Comparison of ENCODE assay signal across 22 cellular contexts in genomic region chr10:129021597-129022304, GRCh38.
DNase-seq lines count a peak whose midpoint lies in the region; ATAC-seq and TF ChIP-seq lines count a peak whose summit lies in the region.
"Had no signal": no experiment of that assay in that cellular context is flagged by ENCODE, and none has a peak within 500 bp of the region (broad histone marks: within the 10 kb centered on the region; RNA-seq: fewer than 3 reads in every experiment).

No MANE protein-coding gene starts in this region.

- H2AK5ac ChIP-seq in H9 (ENCODE audit: insufficient read length, low read length), result no peak overlapping the region

- H4K8ac ChIP-seq in H9 (replicated peaks; ENCODE audit: insufficient read length, low read depth, low read length), result no peak overlapping the region

- no peak overlapping the region for H3K27ac ChIP-seq in H9 (ENCODE audit: insufficient read length, low read depth, low read length)
- H3K27ac ChIP-seq in gastrocnemius medialis, result peak overlapping the region; percentile 21 to 45 (median 33)
- H3K27ac ChIP-seq: KMS-11, pancreas, SK-N-MC had no signal

- no peaks in the 10 kb centered on the region for H3K36me3 ChIP-seq in gastrocnemius medialis
- H3K36me3 ChIP-seq: pancreas had no signal

- no peak overlapping the region for H3K23ac ChIP-seq in H9 (ENCODE audit: insufficient read length, low read depth, low read length)

- H4K5ac ChIP-seq in H9 (ENCODE audit: insufficient read length, low read depth, low read length), result no peak overlapping the region

- H4K91ac ChIP-seq in H9 (ENCODE audit: insufficient read length, low read depth, low read length), result no peak overlapping the region

- H4K20me1 ChIP-seq in H9 (ENCODE audit: control insufficient read depth, insufficient read depth, insufficient read length), result no peaks in the 10 kb centered on the region

- CTCF ChIA-PET in activated CD4-positive, alpha-beta T cell treated with anti-CD3 and anti-CD28 coated beads for 36 hours (lab: Charles Lee), result no interaction called here

- no peak overlapping the region for H2BK12ac ChIP-seq in H9 (ENCODE audit: insufficient read length, low read depth, low read length)

- no peak overlapping the region for H2BK120ac ChIP-seq in H9 (ENCODE audit: low read depth, low read length, poor library complexity, severe bottlenecking)

- H3K4me2 ChIP-seq in H9 (ENCODE audit: insufficient read depth, insufficient read length, low read length), result peak overlapping the region; percentile 22
- H3K4me2 ChIP-seq: KMS-11 had no signal

- H3K9me3 ChIP-seq in H9 (ENCODE audit: control insufficient read depth, low read depth, low read length) (no peaks in the 10 kb centered on the region), gastrocnemius medialis (no peaks in the 10 kb centered on the region)
- H3K9me3 ChIP-seq: mucosa of descending colon, pancreas had no signal

- intact Hi-C loops in gastrocnemius medialis (cut with DNase I; ENCODE audit: low total_unique reads), result loop anchor here (10.0 kb wide), 2 partner anchors 87 to 167 kb away; no protein-coding TSS in a partner anchor
- intact Hi-C loops in activated CD4-positive, alpha-beta T cell treated with anti-CD3 and anti-CD28 coated beads for 36 hours (cut with DNase I, micrococcal nuclease), result no loop called here

- in situ Hi-C loops in gastrocnemius medialis (cut with MboI; ENCODE audit: low sequenced_read_pairs in 4 of 4), result no loop called here

- no peak overlapping the region for H3K18ac ChIP-seq in H9 (ENCODE audit: insufficient read length, low read depth, low read length)

- no peaks in the 10 kb centered on the region for H3K79me1 ChIP-seq in H9 (ENCODE audit: insufficient read depth, low read depth, low read length, poor library complexity, severe bottlenecking)

- peak overlapping the region in 2 of 3 experiments; percentile 53 to 72; a peak in 3 of 7 replicates for H3K27ac Mint-ChIP-seq in H9
- no peak overlapping the region for H3K27ac Mint-ChIP-seq in activated T-cell treated with anti-CD3 and anti-CD28 coated beads, Interleukin-2, amount 50 U/mL, for 72 hours
- H3K27ac Mint-ChIP-seq in activated CD4-positive, alpha-beta T cell treated with anti-CD3 and anti-CD28 coated beads for 36 hours, result no peak overlapping the region
- H3K27ac Mint-ChIP-seq: CD8-positive, alpha-beta T cell had no signal

- H2BK5ac ChIP-seq in H9 (ENCODE audit: insufficient read length, low read length), result no peak overlapping the region

- POLR2A ChIA-PET in activated CD4-positive, alpha-beta T cell treated with anti-CD3 and anti-CD28 coated beads for 36 hours (lab: Charles Lee), result no interaction called here

- no peaks in the 10 kb centered on the region for H3K79me2 ChIP-seq in H9 (ENCODE audit: insufficient read depth, low read length)

- H3K4me3 ChIP-seq in fibroblast of pulmonary artery (replicated peaks; ENCODE audit: low read depth, low read length), result no peak overlapping the region
- H3K4me3 ChIP-seq in gastrocnemius medialis, result no peak overlapping the region
- H3K4me3 ChIP-seq: mucosa of descending colon, pancreas, SK-N-MC had no signal

- no peak overlapping the region for H2BK15ac ChIP-seq in H9 (ENCODE audit: low read depth, low read length)

- H3K4me3 Mint-ChIP-seq in H9, result peak overlapping the region in 1 of 2 experiments; percentile 19; a peak in 1 of 5 replicates
- no peak overlapping the region for H3K4me3 Mint-ChIP-seq in activated T-cell treated with anti-CD3 and anti-CD28 coated beads, Interleukin-2, amount 50 U/mL, for 72 hours
- no peak overlapping the region for H3K4me3 Mint-ChIP-seq in activated CD4-positive, alpha-beta T cell treated with anti-CD3 and anti-CD28 coated beads for 36 hours
- H3K4me3 Mint-ChIP-seq: CD8-positive, alpha-beta T cell had no signal

- no CpG with 5 or more reads among the region's 18 CpGs for WGBS in H9 (ENCODE audit: extremely low coverage, insufficient read length, low lambda C conversion rate)

- TF ChIP-seq CTCF in H9 (conservative IDR thresholded peaks at IDR 0.05), result no peak
- no peak for TF ChIP-seq CTCF in fibroblast of pulmonary artery (IDR thresholded peaks at IDR 0.05; ENCODE audit: low read length, missing control alignments)
- no peak for TF ChIP-seq CTCF in gastrocnemius medialis (IDR thresholded peaks at IDR 0.05 in 4 of 5, conservative IDR thresholded peaks at IDR 0.05 in 1 of 5)

- no peak overlapping the region for H2AFZ ChIP-seq in H9 (ENCODE audit: low read length)

- TF ChIP-seq POLR2A in gastrocnemius medialis (IDR thresholded peaks at IDR 0.05), result no peak

- no peak overlapping the region for H3K9ac ChIP-seq in H9 (ENCODE audit: extremely low read depth, insufficient read length, low read length)
- H3K9ac ChIP-seq: KMS-11 had no signal

- ATAC-seq in gastrocnemius medialis (no peak), left lobe of liver (no peak)
- no peak for ATAC-seq in activated T-cell treated with anti-CD3 and anti-CD28 coated beads, Interleukin-2, amount 50 U/mL, for 72 hours (replicated peaks in 1 of 2)
- no peak for ATAC-seq in activated CD4-positive, alpha-beta T cell treated with anti-CD3 and anti-CD28 coated beads for 36 hours
- ATAC-seq: CD8-positive, alpha-beta T cell; mucosa of descending colon; pancreas had no signal

- no peaks in the 10 kb centered on the region for H3K9me3 Mint-ChIP-seq in H9
- H3K9me3 Mint-ChIP-seq in activated T-cell treated with anti-CD3 and anti-CD28 coated beads, Interleukin-2, amount 50 U/mL, for 72 hours, result no peaks in the 10 kb centered on the region
- H3K9me3 Mint-ChIP-seq in activated CD4-positive, alpha-beta T cell treated with anti-CD3 and anti-CD28 coated beads for 36 hours (ENCODE audit: low read depth), result no peaks in the 10 kb centered on the region
- H3K9me3 Mint-ChIP-seq: CD8-positive, alpha-beta T cell had no signal

- DNase-seq in H9, result peak; percentile 67
- peak; percentile 28 for DNase-seq in fibroblast of pulmonary artery (ENCODE audit: low read depth)
- DNase-seq in left kidney (ENCODE audit: low read depth, low spot score), result peak; percentile 95
- DNase-seq in gastrocnemius medialis, result no peak
- no peak for DNase-seq in stimulated activated naive CD4-positive, alpha-beta T cell (lab: John Stamatoyannopoulos, UW)
- no peak for DNase-seq in activated T-cell treated with anti-CD3 and anti-CD28 coated beads, Interleukin-2, amount 50 U/mL, for 72 hours
- DNase-seq in activated CD4-positive, alpha-beta T cell treated with anti-CD3 and anti-CD28 coated beads for 36 hours, result no peak
- DNase-seq in left lobe of liver (ENCODE audit: low spot score), result no peak
- DNase-seq: activated CD4-positive, CD25-positive, alpha-beta regulatory T cell treated with anti-CD3 and anti-CD28 coated beads, Interleukin-2, amount 50 U/mL, for 72 hours; activated effector memory CD4-positive, alpha-beta T cell treated with anti-CD3 and anti-CD28 coated beads, Interleukin-2, amount 50 U/mL, for 16 hours; CD8-positive, alpha-beta T cell; cerebellar nuclear complex; DND-41; foreskin melanocyte; mucosa of descending colon; NCI-H2081 treated with DMSO at 0.1 percent for 48 hours; NCI-H524 treated with DMSO at 0.1 percent for 48 hours; pancreas; stimulated activated naive CD4-positive, alpha-beta T cell treated with Interleukin-2 at 50 U/mL for 16 hours; T-helper 9 cell had no signal

- H3T11ph ChIP-seq in H9 (ENCODE audit: low read length), result no peak overlapping the region

- H3K27me3 ChIP-seq in H9 (ENCODE audit: insufficient read depth, low read length) (no peaks in the 10 kb centered on the region), gastrocnemius medialis (peaks cover 0 to 10% (median 9%) of the 10 kb centered on the region in 3 donors)

- H3K14ac ChIP-seq in H9 (ENCODE audit: insufficient read depth, low read length), result no peak overlapping the region

- peaks cover 34 to 42% of the 10 kb centered on the region in 2 experiments for H3K4me1 Mint-ChIP-seq in H9
- no peaks in the 10 kb centered on the region for H3K4me1 Mint-ChIP-seq in activated T-cell treated with anti-CD3 and anti-CD28 coated beads, Interleukin-2, amount 50 U/mL, for 72 hours (ENCODE audit: low read depth)
- no peaks in the 10 kb centered on the region for H3K4me1 Mint-ChIP-seq in activated CD4-positive, alpha-beta T cell treated with anti-CD3 and anti-CD28 coated beads for 36 hours

- H3K56ac ChIP-seq in H9 (ENCODE audit: insufficient read length, low read depth, low read length), result no peak overlapping the region

- no peak overlapping the region for H3K4ac ChIP-seq in H9 (ENCODE audit: low read depth, low read length)

- no peaks in the 10 kb centered on the region for H3K36me3 Mint-ChIP-seq in H9 (ENCODE audit: insufficient read depth in 1 of 3, low read depth in 3 of 3)
- H3K36me3 Mint-ChIP-seq in activated T-cell treated with anti-CD3 and anti-CD28 coated beads, Interleukin-2, amount 50 U/mL, for 72 hours (ENCODE audit: insufficient read depth in 2 of 2), result no peaks in the 10 kb centered on the region
- no peaks in the 10 kb centered on the region for H3K36me3 Mint-ChIP-seq in activated CD4-positive, alpha-beta T cell treated with anti-CD3 and anti-CD28 coated beads for 36 hours (ENCODE audit: low read depth)
- H3K36me3 Mint-ChIP-seq: CD8-positive, alpha-beta T cell had no signal

- H2BK20ac ChIP-seq in H9 (ENCODE audit: low read depth, low read length, poor library complexity, severe bottlenecking), result no peak overlapping the region

- H3K23me2 ChIP-seq in H9 (ENCODE audit: insufficient read length, low read depth, low read length, poor library complexity, severe bottlenecking), result no peaks in the 10 kb centered on the region

- H3K4me1 ChIP-seq in H9 (ENCODE audit: insufficient read depth, low read length), result peaks cover 5% of the 10 kb centered on the region
- no peaks in the 10 kb centered on the region for H3K4me1 ChIP-seq in gastrocnemius medialis
- H3K4me1 ChIP-seq: pancreas had no signal

- H3K27me3 Mint-ChIP-seq in H9 (ENCODE audit: low read depth), result no peaks in the 10 kb centered on the region
- no peaks in the 10 kb centered on the region for H3K27me3 Mint-ChIP-seq in activated T-cell treated with anti-CD3 and anti-CD28 coated beads, Interleukin-2, amount 50 U/mL, for 72 hours (ENCODE audit: low read depth)
- H3K27me3 Mint-ChIP-seq in activated CD4-positive, alpha-beta T cell treated with anti-CD3 and anti-CD28 coated beads for 36 hours, result no peaks in the 10 kb centered on the region

Comparison
In these comparisons a context has a peak if more than half of its experiments do, and no peak if none do; other contexts are left out.
1. DNase-seq: peak in H9 (single experiment), fibroblast of pulmonary artery (single experiment) and left kidney (single experiment); none in gastrocnemius medialis (0 of 2), stimulated activated naive CD4-positive, alpha-beta T cell (0 of 6), activated T-cell treated with anti-CD3 and anti-CD28 coated beads, Interleukin-2, amount 50 U/mL, for 72 hours (0 of 2), activated CD4-positive, alpha-beta T cell treated with anti-CD3 and anti-CD28 coated beads for 36 hours (single experiment) and left lobe of liver (single experiment).
2. H3K27ac Mint-ChIP-seq: peak in H9 (2 of 3); none in activated T-cell treated with anti-CD3 and anti-CD28 coated beads, Interleukin-2, amount 50 U/mL, for 72 hours (single experiment) and activated CD4-positive, alpha-beta T cell treated with anti-CD3 and anti-CD28 coated beads for 36 hours (single experiment).